In genomic region chr14:83208346-83208745, GRCh38 we compare ENCODE assay signal across 23 cellular contexts.
"Had no signal": no experiment of that assay in that cellular context is flagged by ENCODE, and none has a peak within 500 bp of the region (broad histone marks: within the 10 kb centered on the region; RNA-seq: fewer than 3 reads in every experiment).

No MANE protein-coding gene starts in this region.

- H3K27ac ChIP-seq: gastroesophageal sphincter, heart left ventricle, left ventricle myocardium inferior, prostate gland, vagina had no signal

- ATAC-seq: activated CD8-positive, alpha-beta T cell treated with anti-CD3 and anti-CD28 coated beads for 36 hours; activated naive CD8-positive, alpha-beta T cell treated with anti-CD3 and anti-CD28 coated beads, Interleukin-2, amount 50 U/mL, for 24 hours; gastroesophageal sphincter; heart left ventricle; right cardiac atrium; stimulated activated naive CD8-positive, alpha-beta T cell treated with anti-CD3 and anti-CD28 coated beads, Interleukin-15, amount 100 ng/mL, for 72 hours had no signal

- DNase-seq: activated CD4-positive, alpha-beta T cell treated with anti-CD3 and anti-CD28 coated beads, Interleukin-2, amount 10 ng/mL, durations not matched to agents 24 days and 14 days; activated CD4-positive, CD25-positive, alpha-beta regulatory T cell; activated CD8-positive, alpha-beta T cell treated with anti-CD3 and anti-CD28 coated beads for 36 hours; activated naive CD4-positive, alpha-beta T cell treated with anti-CD3 and anti-CD28 coated beads, Interleukin-2, amount 10 ng/mL, durations not matched to agents 7 days and 5 days; activated naive CD8-positive, alpha-beta T cell treated with anti-CD3 and anti-CD28 coated beads, Interleukin-2, amount 50 U/mL, for 24 hours; activated T-cell treated with anti-CD3 and anti-CD28 coated beads, Interleukin-2, amount 50 U/mL, for 1 hour; anterior cingulate cortex; central memory CD4-positive, alpha-beta T cell; endodermal cell; heart left ventricle; left ventricle myocardium inferior; mammary epithelial cell; midbrain; occipital lobe; right cardiac atrium; stimulated activated naive CD8-positive, alpha-beta T cell treated with anti-CD3 and anti-CD28 coated beads, Interleukin-15, amount 100 ng/mL, for 72 hours; T-helper 2 cell; trophoblast cell had no signal

- H3K36me3 ChIP-seq: gastroesophageal sphincter, heart left ventricle, left ventricle myocardium inferior, prostate gland, vagina had no signal

- H3K4me1 ChIP-seq: gastroesophageal sphincter, heart left ventricle, left ventricle myocardium inferior, prostate gland, vagina had no signal

- H3K36me3 Mint-ChIP-seq: activated naive CD4-positive, alpha-beta T cell treated with anti-CD3 and anti-CD28 coated beads, Interleukin-2, amount 10 ng/mL, durations not matched to agents 7 days and 5 days; brain had no signal

- H3K4me3 Mint-ChIP-seq: activated CD4-positive, alpha-beta T cell treated with anti-CD3 and anti-CD28 coated beads, Interleukin-2, amount 10 ng/mL, durations not matched to agents 24 days and 14 days; activated CD8-positive, alpha-beta T cell treated with anti-CD3 and anti-CD28 coated beads for 36 hours; activated naive CD4-positive, alpha-beta T cell treated with anti-CD3 and anti-CD28 coated beads, Interleukin-2, amount 10 ng/mL, durations not matched to agents 7 days and 5 days; activated naive CD8-positive, alpha-beta T cell treated with anti-CD3 and anti-CD28 coated beads, Interleukin-2, amount 50 U/mL, for 24 hours; brain; endodermal cell; nephron; stimulated activated naive CD8-positive, alpha-beta T cell treated with anti-CD3 and anti-CD28 coated beads, Interleukin-15, amount 100 ng/mL, for 72 hours had no signal

- H3K9me3 ChIP-seq: gastroesophageal sphincter, heart left ventricle, left ventricle myocardium inferior, prostate gland, vagina had no signal

- H3K27me3 ChIP-seq: gastroesophageal sphincter, heart left ventricle, vagina had no signal

- H3K27ac Mint-ChIP-seq: activated CD4-positive, alpha-beta T cell treated with anti-CD3 and anti-CD28 coated beads, Interleukin-2, amount 10 ng/mL, durations not matched to agents 24 days and 14 days; activated CD8-positive, alpha-beta T cell treated with anti-CD3 and anti-CD28 coated beads for 36 hours; activated naive CD4-positive, alpha-beta T cell treated with anti-CD3 and anti-CD28 coated beads, Interleukin-2, amount 10 ng/mL, durations not matched to agents 7 days and 5 days; activated naive CD8-positive, alpha-beta T cell treated with anti-CD3 and anti-CD28 coated beads, Interleukin-2, amount 50 U/mL, for 24 hours; brain; endodermal cell; nephron; stimulated activated naive CD8-positive, alpha-beta T cell treated with anti-CD3 and anti-CD28 coated beads, Interleukin-15, amount 100 ng/mL, for 72 hours had no signal

- H3K4me1 Mint-ChIP-seq: activated CD4-positive, alpha-beta T cell treated with anti-CD3 and anti-CD28 coated beads, Interleukin-2, amount 10 ng/mL, durations not matched to agents 24 days and 14 days; activated naive CD4-positive, alpha-beta T cell treated with anti-CD3 and anti-CD28 coated beads, Interleukin-2, amount 10 ng/mL, durations not matched to agents 7 days and 5 days; activated naive CD8-positive, alpha-beta T cell treated with anti-CD3 and anti-CD28 coated beads, Interleukin-2, amount 50 U/mL, for 24 hours; brain; nephron; stimulated activated naive CD8-positive, alpha-beta T cell treated with anti-CD3 and anti-CD28 coated beads, Interleukin-15, amount 100 ng/mL, for 72 hours had no signal

- H3K27me3 Mint-ChIP-seq: activated CD4-positive, alpha-beta T cell treated with anti-CD3 and anti-CD28 coated beads, Interleukin-2, amount 10 ng/mL, durations not matched to agents 24 days and 14 days; activated CD8-positive, alpha-beta T cell treated with anti-CD3 and anti-CD28 coated beads for 36 hours; activated naive CD4-positive, alpha-beta T cell treated with anti-CD3 and anti-CD28 coated beads, Interleukin-2, amount 10 ng/mL, durations not matched to agents 7 days and 5 days; activated naive CD8-positive, alpha-beta T cell treated with anti-CD3 and anti-CD28 coated beads, Interleukin-2, amount 50 U/mL, for 24 hours; stimulated activated naive CD8-positive, alpha-beta T cell treated with anti-CD3 and anti-CD28 coated beads, Interleukin-15, amount 100 ng/mL, for 72 hours had no signal

- H3K9me3 Mint-ChIP-seq: brain, endodermal cell, nephron had no signal

- H3K4me3 ChIP-seq: gastroesophageal sphincter, heart left ventricle, left ventricle myocardium inferior, prostate gland, vagina had no signal
